27 cellular contexts compared by ENCODE assay signal in the genomic region with DNA sequence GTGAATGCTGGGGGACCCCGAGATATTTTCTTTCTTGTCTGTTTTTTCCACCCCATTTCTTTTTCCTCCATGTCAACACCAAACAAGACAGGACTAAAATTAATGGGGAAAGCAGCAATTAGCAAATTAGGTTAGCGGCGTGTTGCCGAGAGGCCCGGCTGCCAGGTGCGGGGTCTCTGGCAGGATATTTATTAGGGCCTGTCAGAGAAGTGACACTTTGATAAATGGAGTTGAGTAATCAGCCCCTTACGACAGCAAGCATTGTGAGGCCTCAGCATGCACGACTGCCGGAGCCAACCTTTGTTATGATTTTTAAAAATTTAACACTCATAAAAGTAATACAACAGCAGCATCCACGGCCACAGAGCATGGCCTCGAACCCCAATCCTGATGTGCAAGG.
"Had no signal": no experiment of that assay in that cellular context is flagged by ENCODE, and none has a peak within 500 bp of the region (broad histone marks: within the 10 kb centered on the region; RNA-seq: fewer than 3 reads in every experiment).

No MANE protein-coding gene starts in this region.

- H3K27ac ChIP-seq: left lung, lower lobe of right lung, neural progenitor cell, neutrophil, parathyroid adenoma, right atrium auricular region, right lobe of liver, stomach, testis, thyroid gland, transverse colon, upper lobe of left lung had no signal

- H3K9me3 ChIP-seq: left lung, lower lobe of right lung, neutrophil, right atrium auricular region, right lobe of liver, stomach, testis, thyroid gland, transverse colon, upper lobe of left lung had no signal

- H3K4me3 Mint-ChIP-seq: mesothelial cell of epicardium; naive B cell; natural killer cell; nephron progenitor cell; neural progenitor cell; stimulated activated naive B cell treated with anti-CD40 and anti-IgM and Interleukin-4, amounts not matched to agents 10 μg/mL and 1 μg/mL and 100 μg/mL, for 72 hours had no signal

- H3K36me3 Mint-ChIP-seq: mesothelial cell of epicardium; naive B cell; natural killer cell; neural progenitor cell; stimulated activated naive B cell treated with anti-CD40 and anti-IgM and Interleukin-4, amounts not matched to agents 10 μg/mL and 1 μg/mL and 100 μg/mL, for 72 hours had no signal

- H3K9me3 Mint-ChIP-seq: mesothelial cell of epicardium; nephron progenitor cell; neural progenitor cell; stimulated activated naive B cell treated with anti-CD40 and anti-IgM and Interleukin-4, amounts not matched to agents 10 μg/mL and 1 μg/mL and 100 μg/mL, for 72 hours had no signal

- H3K36me3 ChIP-seq: left lung, lower lobe of right lung, neural progenitor cell, neutrophil, right atrium auricular region, right lobe of liver, stomach, thyroid gland, transverse colon, upper lobe of left lung had no signal

- DNase-seq: hippocampal formation; kidney glomerular epithelial cell; left cardiac atrium; left lung; lower lobe of right lung; mammary epithelial cell; mesendoderm; naive B cell; natural killer cell; nephron progenitor cell; occipital lobe; right lobe of liver; stimulated activated CD4-positive, alpha-beta T cell treated with anti-CD3 and anti-CD28 coated beads, Interleukin-2, amount 100 ng/mL, for 24 hours; stimulated activated CD4-positive, alpha-beta T cell treated with anti-CD3 and anti-CD28 coated beads, Interleukin-4, amount 100 ng/mL, for 1 hour; stimulated activated naive B cell treated with anti-CD40 and anti-IgM and Interleukin-4, amounts not matched to agents 10 μg/mL and 1 μg/mL and 100 μg/mL, for 72 hours; stimulated activated naive CD8-positive, alpha-beta T cell treated with anti-CD3 and anti-CD28 coated beads, Interleukin-15, Interleukin-2, amounts not matched to agents 100 U/mL and 50 U/mL, for 24 hours; stomach; testis; thyroid gland; transverse colon; upper lobe of left lung had no signal

- H3K4me1 ChIP-seq: left lung, lower lobe of right lung, neural progenitor cell, right atrium auricular region, right lobe of liver, stomach, testis, thyroid gland, transverse colon, upper lobe of left lung had no signal

- H3K27me3 ChIP-seq: neural progenitor cell, right atrium auricular region, right lobe of liver, testis, thyroid gland, transverse colon, upper lobe of left lung had no signal

- H3K27ac Mint-ChIP-seq: mesothelial cell of epicardium; naive B cell; natural killer cell; nephron progenitor cell; neural progenitor cell; stimulated activated naive B cell treated with anti-CD40 and anti-IgM and Interleukin-4, amounts not matched to agents 10 μg/mL and 1 μg/mL and 100 μg/mL, for 72 hours had no signal

- H3K4me3 ChIP-seq: left lung, lower lobe of right lung, neural progenitor cell, right atrium auricular region, right lobe of liver, smooth muscle cell, stomach, testis, thyroid gland, transverse colon, upper lobe of left lung had no signal

- H3K4me1 Mint-ChIP-seq: mesothelial cell of epicardium; naive B cell; neural progenitor cell; stimulated activated naive B cell treated with anti-CD40 and anti-IgM and Interleukin-4, amounts not matched to agents 10 μg/mL and 1 μg/mL and 100 μg/mL, for 72 hours had no signal
